ENCODE assay signal across 8 cellular contexts in the genomic region with DNA sequence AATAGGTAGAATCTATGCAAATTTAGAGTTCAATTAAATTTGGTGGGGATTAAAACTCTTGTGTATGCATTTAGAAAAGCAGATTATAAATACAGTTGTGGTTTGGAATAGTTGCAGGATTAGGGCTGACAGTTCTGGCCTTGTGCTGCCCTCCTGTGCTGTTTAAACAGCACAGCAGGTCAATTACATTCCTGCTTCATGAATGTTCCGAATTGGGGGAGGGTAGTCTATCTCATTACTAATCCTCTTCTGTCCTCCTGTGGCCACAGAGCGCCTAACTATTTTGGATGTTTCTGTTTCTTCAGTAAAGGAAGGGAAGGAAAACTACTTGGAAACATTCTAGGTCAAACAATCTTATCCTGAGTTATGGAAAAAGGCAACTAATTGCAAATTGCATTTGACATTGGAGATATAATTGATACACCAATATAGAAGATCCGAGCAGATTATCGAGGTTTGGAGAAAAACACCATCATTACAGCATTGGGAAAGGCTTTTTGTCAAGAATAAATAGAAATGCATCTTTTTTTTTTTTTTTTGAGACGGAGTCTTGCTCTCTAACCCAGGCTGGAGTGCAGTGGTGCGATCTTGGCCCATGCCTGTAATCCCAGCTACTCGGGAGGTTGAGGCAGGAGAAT. TPM values are rescaled to one million over a fixed set of nuclear protein-coding genes. Genes with fewer than 3 reads are reported as not detected.
DNase-seq lines count a peak whose midpoint lies in the region; ATAC-seq lines count a peak whose summit lies in the region.

No MANE protein-coding gene starts in this region.

- H3K4me3 Mint-ChIP-seq in CD4-positive, CD25-positive, alpha-beta regulatory T cell: peak overlapping the region; percentile 7 to 65 (median 42)

- peaks cover 15 to 39% (median 19%) of the 10 kb centered on the region in 4 donors for H3K4me1 Mint-ChIP-seq in CD4-positive, CD25-positive, alpha-beta regulatory T cell

- peak; percentile 66 to 67 for ATAC-seq in CD4-positive, CD25-positive, alpha-beta regulatory T cell (ENCODE audit: low read depth in 2 of 2)
- ATAC-seq in GM18519 (IDR thresholded peaks at IDR 0.05; ENCODE audit: low FRiP score, unreplicated experiment): peak; percentile 50
- ATAC-seq in HG03378 (IDR thresholded peaks at IDR 0.05; ENCODE audit: unreplicated experiment): peak; percentile 53
- ATAC-seq in activated naive CD4-positive, alpha-beta T cell treated with anti-CD3 and anti-CD28 coated beads, Interleukin-2, amount 50 U/mL, for 72 hours: peak; percentile 79 to 82
- no peak for ATAC-seq in GM19397 (IDR thresholded peaks at IDR 0.05; ENCODE audit: unreplicated experiment)

- H3K27ac ChIP-seq in CD4-positive, CD25-positive, alpha-beta regulatory T cell (ENCODE audit: insufficient read depth, low read length, poor library complexity, severe bottlenecking): no peak overlapping the region

- no peaks in the 10 kb centered on the region for H3K9me3 ChIP-seq in CD4-positive, CD25-positive, alpha-beta regulatory T cell (ENCODE audit: control insufficient read depth in 2 of 2, low read length in 2 of 2)

- peak overlapping the region; percentile 31 to 87 (median 61) for H3K27ac Mint-ChIP-seq in CD4-positive, CD25-positive, alpha-beta regulatory T cell
- H3K27ac Mint-ChIP-seq in activated naive CD4-positive, alpha-beta T cell treated with anti-CD3 and anti-CD28 coated beads, Interleukin-2, amount 50 U/mL, for 72 hours: peak overlapping the region in 1 of 2 donors; percentile 54

- no peaks in the 10 kb centered on the region for H3K27me3 Mint-ChIP-seq in CD4-positive, CD25-positive, alpha-beta regulatory T cell

- H3K27me3 ChIP-seq in CD4-positive, CD25-positive, alpha-beta regulatory T cell (ENCODE audit: control insufficient read depth, insufficient read depth, low read length): no peaks in the 10 kb centered on the region

- no peaks in the 10 kb centered on the region for H3K9me3 Mint-ChIP-seq in CD4-positive, CD25-positive, alpha-beta regulatory T cell
- H3K9me3 Mint-ChIP-seq in activated naive CD4-positive, alpha-beta T cell treated with anti-CD3 and anti-CD28 coated beads, Interleukin-2, amount 50 U/mL, for 72 hours: no peaks in the 10 kb centered on the region

- intact Hi-C loops in head of caudate nucleus (cut with DNase I): no loop called here

- no peak overlapping the region for H3K4me3 ChIP-seq in CD4-positive, CD25-positive, alpha-beta regulatory T cell (ENCODE audit: low read depth, low read length)

- peaks cover 21% of the 10 kb centered on the region for H3K4me1 ChIP-seq in CD4-positive, CD25-positive, alpha-beta regulatory T cell (ENCODE audit: control insufficient read depth, insufficient read depth, low read length, poor library complexity, severe bottlenecking)

- H3K36me3 ChIP-seq in CD4-positive, CD25-positive, alpha-beta regulatory T cell (ENCODE audit: control insufficient read depth, insufficient read depth, low read length): no peaks in the 10 kb centered on the region

- DNase-seq in CD4-positive, CD25-positive, alpha-beta regulatory T cell: peak; percentile 9 to 67 (median 40)
- DNase-seq in NCI-H460 (ENCODE audit: extremely low read depth, low read depth) (peak; percentile 77), head of caudate nucleus (peak in 40 of 42 donors; percentile 31 to 89 (median 66)), pons (ENCODE audit: low spot score) (peak; percentile 96)
- DNase-seq in activated naive CD4-positive, alpha-beta T cell treated with anti-CD3 and anti-CD28 coated beads, Interleukin-2, amount 50 U/mL, for 72 hours (ENCODE audit: low spot score in 2 of 2): no peak

- no peaks in the 10 kb centered on the region for H3K36me3 Mint-ChIP-seq in CD4-positive, CD25-positive, alpha-beta regulatory T cell
- H3K36me3 Mint-ChIP-seq in activated naive CD4-positive, alpha-beta T cell treated with anti-CD3 and anti-CD28 coated beads, Interleukin-2, amount 50 U/mL, for 72 hours: peaks cover 0 to under 1% of the 10 kb centered on the region in 2 donors

RNA-seq across cellular contexts. Expression of a gene that starts 8.7 kb away (rescaled TPM):
- 5.8 TPM for total RNA-seq in CD4-positive, CD25-positive, alpha-beta regulatory T cell
- polyA plus RNA-seq in CD4-positive, CD25-positive, alpha-beta regulatory T cell: 1 to 10 TPM; 3.5 to 6.1 (median 4.0) TPM
- total RNA-seq in NCI-H460 (2014; rRNA removed; shearing (Covaris generic)): 0.10 and 0.40 TPM in 2 replicates
- polyA plus RNA-seq in NCI-H460 (2014; cell fraction: nucleus; rRNA removed): 0.25 TPM in 1 of 2 replicates, not detected in the other
- total RNA-seq in activated naive CD4-positive, alpha-beta T cell treated with anti-CD3 and anti-CD28 coated beads, Interleukin-2, amount 50 U/mL, for 72 hours: 10 to 100 TPM; 24.8 to 27.5 TPM

RNA-seq across cellular contexts. Expression of a gene that starts 12.5 kb away (rescaled TPM):
- 391 TPM for total RNA-seq in CD4-positive, CD25-positive, alpha-beta regulatory T cell
- polyA plus RNA-seq in CD4-positive, CD25-positive, alpha-beta regulatory T cell: 10 to 100 TPM; 13.4 to 41.7 (median 21.1) TPM
- 29.2 and 33.1 TPM in 2 replicates for total RNA-seq in NCI-H460 (2014; rRNA removed; shearing (Covaris generic))
- polyA plus RNA-seq in NCI-H460 (2014; cell fraction: nucleus; rRNA removed): 9.3 and 12.7 TPM in 2 replicates
- 10 to 100 TPM; 39.7 to 46.6 TPM for total RNA-seq in activated naive CD4-positive, alpha-beta T cell treated with anti-CD3 and anti-CD28 coated beads, Interleukin-2, amount 50 U/mL, for 72 hours

Comparison
In these comparisons a context has a peak if more than half of its experiments do, and no peak if none do; other contexts are left out.
1. DNase-seq: peak in CD4-positive, CD25-positive, alpha-beta regulatory T cell (3 of 3), NCI-H460 (single experiment), head of caudate nucleus (40 of 42) and pons (single experiment); none in activated naive CD4-positive, alpha-beta T cell treated with anti-CD3 and anti-CD28 coated beads, Interleukin-2, amount 50 U/mL, for 72 hours (0 of 2).